12 cellular contexts compared by ENCODE assay signal in genomic region chrX:20056704-20057103, GRCh38.
DNase-seq lines count a peak whose midpoint lies in the region; ATAC-seq and TF ChIP-seq lines count a peak whose summit lies in the region.
"Had no signal": no experiment of that assay in that cellular context is flagged by ENCODE, and none has a peak within 500 bp of the region (broad histone marks: within the 10 kb centered on the region; RNA-seq: fewer than 3 reads in every experiment).

No MANE protein-coding gene starts in this region.

- H3K36me3 Mint-ChIP-seq in activated T-cell treated with anti-CD3 and anti-CD28 coated beads, Interleukin-2, amount 50 U/mL, for 72 hours (ENCODE audit: insufficient read depth in 2 of 2): no peaks in the 10 kb centered on the region
- peaks cover 0 to 12% of the 10 kb centered on the region in 2 donors for H3K36me3 Mint-ChIP-seq in stimulated activated naive B cell treated with anti-CD40 and anti-IgM and Interleukin-4, amounts not matched to agents 10 μg/mL and 1 μg/mL and 100 μg/mL, for 72 hours
- H3K36me3 Mint-ChIP-seq: memory B cell, type B pancreatic cell had no signal

- H2BK120ac ChIP-seq in IMR-90 (ENCODE audit: low read depth, low read length): no peak overlapping the region

- H3K4me1 Mint-ChIP-seq in activated T-cell treated with anti-CD3 and anti-CD28 coated beads, Interleukin-2, amount 50 U/mL, for 72 hours (ENCODE audit: low read depth): peaks cover 3% of the 10 kb centered on the region
- peaks cover 25% of the 10 kb centered on the region in 2 donors for H3K4me1 Mint-ChIP-seq in stimulated activated naive B cell treated with anti-CD40 and anti-IgM and Interleukin-4, amounts not matched to agents 10 μg/mL and 1 μg/mL and 100 μg/mL, for 72 hours

- H3K14ac ChIP-seq in IMR-90 (replicated peaks; ENCODE audit: low read depth, low read length): no peak overlapping the region

- no peaks in the 10 kb centered on the region; the same call in 1 of the 2 replicates for H4K20me1 ChIP-seq in IMR-90 (ENCODE audit: insufficient read depth, low read length)

- H4K5ac ChIP-seq in IMR-90 (ENCODE audit: low read depth, low read length): no peak overlapping the region

- intact Hi-C loops in IMR-90 (cut with micrococcal nuclease): no loop called here

- H2AK9ac ChIP-seq in IMR-90 (replicated peaks; ENCODE audit: low read depth, low read length, poor library complexity): no peak overlapping the region

- H2BK5ac ChIP-seq in IMR-90 (ENCODE audit: low read depth, low read length, poor library complexity, severe bottlenecking): no peak overlapping the region

- no peaks in the 10 kb centered on the region for H3K79me1 ChIP-seq in IMR-90 (ENCODE audit: low read depth in 1 of 2, low read length in 2 of 2)

- no peak overlapping the region for H2AK5ac ChIP-seq in IMR-90 (ENCODE audit: low read depth, low read length)

- CTCF ChIA-PET in IMR-90 (lab: Yijun Ruan, JAX): no interaction called here

- peak; percentile 42 to 51 for ATAC-seq in activated T-cell treated with anti-CD3 and anti-CD28 coated beads, Interleukin-2, amount 50 U/mL, for 72 hours (replicated peaks in 1 of 2)
- peak; percentile 27; the same call in 1 of the 2 replicates for ATAC-seq in IMR-90 (ENCODE audit: low read depth)
- ATAC-seq in stimulated activated naive B cell treated with anti-CD40 and anti-IgM and Interleukin-4, amounts not matched to agents 10 μg/mL and 1 μg/mL and 100 μg/mL, for 72 hours (replicated peaks): peak in 1 of 2 donors; percentile 33

- no peak overlapping the region for H3K4me3 Mint-ChIP-seq in activated T-cell treated with anti-CD3 and anti-CD28 coated beads, Interleukin-2, amount 50 U/mL, for 72 hours
- no peak overlapping the region for H3K4me3 Mint-ChIP-seq in stimulated activated naive B cell treated with anti-CD40 and anti-IgM and Interleukin-4, amounts not matched to agents 10 μg/mL and 1 μg/mL and 100 μg/mL, for 72 hours
- H3K4me3 Mint-ChIP-seq: dendritic cell treated with granulocyte-macrophage colony-stimulating factor and Interleukin-4, amounts not matched to agents 40 ng/mL and 50 ng/mL, for 4 days; memory B cell; type B pancreatic cell had no signal

- no peak overlapping the region for H3K9ac ChIP-seq in IMR-90 (ENCODE audit: low read depth, low read length)

- no peaks in the 10 kb centered on the region; the same call in 1 of the 2 replicates for H3K9me1 ChIP-seq in IMR-90 (ENCODE audit: insufficient read depth, low read length)

- H3K18ac ChIP-seq in IMR-90 (ENCODE audit: low read depth, low read length): no peak overlapping the region

- no peak overlapping the region for H4K91ac ChIP-seq in IMR-90 (ENCODE audit: insufficient read depth, low read depth, low read length)

- peaks cover 5% of the 10 kb centered on the region for H3K27me3 Mint-ChIP-seq in activated T-cell treated with anti-CD3 and anti-CD28 coated beads, Interleukin-2, amount 50 U/mL, for 72 hours (ENCODE audit: low read depth)
- H3K27me3 Mint-ChIP-seq in stimulated activated naive B cell treated with anti-CD40 and anti-IgM and Interleukin-4, amounts not matched to agents 10 μg/mL and 1 μg/mL and 100 μg/mL, for 72 hours: peaks cover 0 to 5% of the 10 kb centered on the region in 2 donors
- H3K27me3 Mint-ChIP-seq: dendritic cell treated with granulocyte-macrophage colony-stimulating factor and Interleukin-4, amounts not matched to agents 40 ng/mL and 50 ng/mL, for 4 days; memory B cell had no signal

- no peak for TF ChIP-seq POLR2A in IMR-90 (IDR thresholded peaks at IDR 0.05; ENCODE audit: low read depth, low read length)

- H3K56ac ChIP-seq in IMR-90 (ENCODE audit: extremely low read depth, insufficient read depth, low read length): no peak overlapping the region

- H2AFZ ChIP-seq in IMR-90 (replicated peaks; ENCODE audit: low read length, poor library complexity): peak overlapping the region; percentile 5

- no peak overlapping the region for H3K4me2 ChIP-seq in IMR-90 (ENCODE audit: low read depth, low read length)

- H3K23ac ChIP-seq in IMR-90 (ENCODE audit: low read depth, low read length): no peak overlapping the region

- H4K8ac ChIP-seq in IMR-90 (ENCODE audit: low read depth in 2 of 2, low read length in 2 of 2): no peak overlapping the region

- no peak overlapping the region for H2BK15ac ChIP-seq in IMR-90 (ENCODE audit: low read depth, low read length)

- no peaks in the 10 kb centered on the region for H3K9me3 Mint-ChIP-seq in activated T-cell treated with anti-CD3 and anti-CD28 coated beads, Interleukin-2, amount 50 U/mL, for 72 hours
- no peaks in the 10 kb centered on the region for H3K9me3 Mint-ChIP-seq in stimulated activated naive B cell treated with anti-CD40 and anti-IgM and Interleukin-4, amounts not matched to agents 10 μg/mL and 1 μg/mL and 100 μg/mL, for 72 hours
- H3K9me3 Mint-ChIP-seq: dendritic cell treated with granulocyte-macrophage colony-stimulating factor and Interleukin-4, amounts not matched to agents 40 ng/mL and 50 ng/mL, for 4 days; memory B cell; type B pancreatic cell had no signal

- H3K36me3 ChIP-seq in IMR-90 (ENCODE audit: control insufficient read depth, insufficient read depth, low read length): no peaks in the 10 kb centered on the region

- POLR2A ChIA-PET in IMR-90 (lab: Charles Lee; ENCODE audit: unreplicated experiment): no interaction called here

- H2BK20ac ChIP-seq in IMR-90 (ENCODE audit: low read depth, low read length): no peak overlapping the region

- no peak overlapping the region for H3K4me3 ChIP-seq in IMR-90 (ENCODE audit: insufficient read depth, low read depth, low read length)
- H3K4me3 ChIP-seq in astrocyte of the spinal cord (ENCODE audit: low read depth, low read length): no peak overlapping the region

- H3K27me3 ChIP-seq in IMR-90 (ENCODE audit: control insufficient read depth, insufficient read depth, low read length): peaks cover 18% of the 10 kb centered on the region

- no CpG with 5 or more reads among the region's 11 CpGs for WGBS in IMR-90 (ENCODE audit: extremely low coverage in 2 of 2, insufficient read length in 1 of 2), 2 experiments

- TF ChIP-seq RAD21 in IMR-90 (IDR thresholded peaks at IDR 0.05; ENCODE audit: low read length): no peak

- H3K27ac ChIP-seq in IMR-90 (ENCODE audit: insufficient read depth, low read length): no peak overlapping the region

- TF ChIP-seq CTCF in IMR-90 (conservative IDR thresholded peaks at IDR 0.05; ENCODE audit: low read depth, low read length): no peak
- TF ChIP-seq CTCF in astrocyte of the spinal cord (IDR thresholded peaks at IDR 0.05; ENCODE audit: low read depth, low read length): no peak

- H3K27ac Mint-ChIP-seq in activated T-cell treated with anti-CD3 and anti-CD28 coated beads, Interleukin-2, amount 50 U/mL, for 72 hours: no peak overlapping the region
- peak overlapping the region; percentile 79 for H3K27ac Mint-ChIP-seq in stimulated activated naive B cell treated with anti-CD40 and anti-IgM and Interleukin-4, amounts not matched to agents 10 μg/mL and 1 μg/mL and 100 μg/mL, for 72 hours
- H3K27ac Mint-ChIP-seq: dendritic cell treated with granulocyte-macrophage colony-stimulating factor and Interleukin-4, amounts not matched to agents 40 ng/mL and 50 ng/mL, for 4 days; memory B cell; type B pancreatic cell had no signal

- dilution Hi-C loops in IMR-90 (cut with HindIII; ENCODE audit: low sequenced_read_pairs, unreplicated experiment): no loop called here

- BruUV-seq in IMR-90 (replicated peaks; lab: Mats Ljungman, UMichigan): no TSS peak

- no peaks in the 10 kb centered on the region for H3K9me3 ChIP-seq in IMR-90 (ENCODE audit: control insufficient read depth, insufficient read depth, low read length)

- no peaks in the 10 kb centered on the region; the same call in 1 of the 2 replicates for H3K4me1 ChIP-seq in IMR-90 (ENCODE audit: control insufficient read depth, insufficient read depth, low read length)

- in situ Hi-C loops in IMR-90 (cut with MboI; ENCODE audit: low sequenced_read_pairs): loop anchor here (25.0 kb wide), 1 partner anchor 669 kb away; no protein-coding TSS in a partner anchor
- in situ Hi-C loops in astrocyte of the spinal cord (cut with HindIII; ENCODE audit: low sequenced_read_pairs): no loop called here

- no peak overlapping the region for H3K4ac ChIP-seq in IMR-90 (ENCODE audit: low read depth, low read length)

- peak; percentile 1 to 6 for DNase-seq in activated T-cell treated with anti-CD3 and anti-CD28 coated beads, Interleukin-2, amount 50 U/mL, for 72 hours
- DNase-seq in activated T-cell treated with anti-CD3 and anti-CD28 coated beads for 4 hours (no peak), IMR-90 (peak; percentile 41), astrocyte of the spinal cord (ENCODE audit: low read depth, low spot score) (peak; percentile 8), amniotic stem cell (lab: John Stamatoyannopoulos, UW) (no peak), HuH-7 (ENCODE audit: low spot score) (no peak)
- DNase-seq in stimulated activated naive B cell treated with anti-CD40 and anti-IgM and Interleukin-4, amounts not matched to agents 10 μg/mL and 1 μg/mL and 100 μg/mL, for 72 hours: no peak
- DNase-seq in activated T-cell treated with anti-CD3 and anti-CD28 coated beads, Interleukin-2, amount 50 U/mL, for 48 hours: no peak
- DNase-seq: activated naive CD4-positive, alpha-beta T cell had no signal

TF ChIP-seq in IMR-90, 13 proteins besides CTCF, POLR2A, EP300 and RAD21 (continues in another document):
- no peak for TF ChIP-seq CHD1 (IDR thresholded peaks at IDR 0.05; ENCODE audit: low read depth, low read length)
- TF ChIP-seq RCOR1 (IDR thresholded peaks at IDR 0.05; ENCODE audit: insufficient replicate concordance, low read length): no peak
- TF ChIP-seq USF2 (IDR thresholded peaks at IDR 0.05; ENCODE audit: low read depth, low read length): no peak
- TF ChIP-seq MXI1 (IDR thresholded peaks at IDR 0.05; ENCODE audit: borderline replicate concordance, low read depth, low read length): no peak
- no peak for TF ChIP-seq CEBPB (IDR thresholded peaks at IDR 0.05; ENCODE audit: low read depth, low read length)
- no peak for TF ChIP-seq FOS (IDR thresholded peaks at IDR 0.05; ENCODE audit: low read depth, low read length)
- TF ChIP-seq SMC3 (IDR thresholded peaks at IDR 0.05; ENCODE audit: low read depth, low read length): no peak
- no peak for TF ChIP-seq NFE2L2 (IDR thresholded peaks at IDR 0.05; ENCODE audit: low read depth, low read length)

Comparison
In these comparisons a context has a peak if more than half of its experiments do, and no peak if none do; other contexts are left out.
1. DNase-seq: peak in activated T-cell treated with anti-CD3 and anti-CD28 coated beads, Interleukin-2, amount 50 U/mL, for 72 hours (2 of 2), IMR-90 (single experiment) and astrocyte of the spinal cord (single experiment); none in activated T-cell treated with anti-CD3 and anti-CD28 coated beads for 4 hours (single experiment), stimulated activated naive B cell treated with anti-CD40 and anti-IgM and Interleukin-4, amounts not matched to agents 10 μg/mL and 1 μg/mL and 100 μg/mL, for 72 hours (single experiment), amniotic stem cell (single experiment), activated T-cell treated with anti-CD3 and anti-CD28 coated beads, Interleukin-2, amount 50 U/mL, for 48 hours (0 of 2) and HuH-7 (single experiment).